ENCODE assay signal across 13 cellular contexts in the genomic region with DNA sequence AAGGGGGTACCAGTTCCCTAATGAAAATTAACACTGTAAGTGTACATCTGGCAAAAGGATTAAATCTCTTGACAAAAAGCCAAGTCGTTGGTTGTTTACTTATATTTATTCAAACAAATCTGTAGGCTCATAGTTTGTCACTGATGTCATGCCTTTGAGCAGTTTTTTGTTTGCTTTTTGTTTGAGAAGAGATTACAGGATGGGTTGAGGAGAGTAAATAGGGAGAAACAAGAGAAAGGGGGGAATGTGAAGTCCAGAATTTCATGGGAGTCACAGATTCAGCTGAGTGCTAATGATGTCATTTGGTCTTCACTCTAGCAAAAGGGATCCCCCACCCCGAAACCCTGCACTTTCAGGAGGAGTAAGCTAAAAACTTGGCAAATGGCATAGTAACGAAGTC.
A peak's percentile ranks its signal among the peaks of the same experiment; 100 is the strongest.
DNase-seq lines count a peak whose midpoint lies in the region; ATAC-seq, FAIRE-seq and TF ChIP-seq lines count a peak whose summit lies in the region.
"Had no signal": no experiment of that assay in that cellular context is flagged by ENCODE, and none has a peak within 500 bp of the region (broad histone marks: within the 10 kb centered on the region; RNA-seq: fewer than 3 reads in every experiment).

No MANE protein-coding gene starts in this region.

- no peaks in the 10 kb centered on the region for H3K9me3 Mint-ChIP-seq in activated CD8-positive, alpha-beta memory T cell treated with anti-CD3 and anti-CD28 coated beads, Interleukin-2, amount 10 ng/mL, durations not matched to agents 7 days and 5 days (ENCODE audit: low read depth)
- H3K9me3 Mint-ChIP-seq: naive thymus-derived CD8-positive, alpha-beta T cell had no signal

- no peak overlapping the region for H4K5ac ChIP-seq in mesendoderm (ENCODE audit: low read length)

- H4K8ac ChIP-seq in mesendoderm (ENCODE audit: low read depth, low read length): no peak overlapping the region

- H3K36me3 ChIP-seq in brain microvascular endothelial cell (replicated peaks) (no peaks in the 10 kb centered on the region), mesendoderm (ENCODE audit: control insufficient read depth, insufficient read depth, low read length) (no peaks in the 10 kb centered on the region)

- intact Hi-C loops in posterior vena cava (cut with DNase I): no loop called here

- H3K4me1 Mint-ChIP-seq in activated CD8-positive, alpha-beta memory T cell treated with anti-CD3 and anti-CD28 coated beads, Interleukin-2, amount 10 ng/mL, durations not matched to agents 7 days and 5 days: no peaks in the 10 kb centered on the region
- H3K4me1 Mint-ChIP-seq: naive thymus-derived CD8-positive, alpha-beta T cell had no signal

- no peak overlapping the region for H3K27ac Mint-ChIP-seq in activated CD8-positive, alpha-beta memory T cell treated with anti-CD3 and anti-CD28 coated beads, Interleukin-2, amount 10 ng/mL, durations not matched to agents 7 days and 5 days
- H3K27ac Mint-ChIP-seq: naive thymus-derived CD8-positive, alpha-beta T cell had no signal

- peaks cover 7% of the 10 kb centered on the region for H3K27me3 Mint-ChIP-seq in activated CD8-positive, alpha-beta memory T cell treated with anti-CD3 and anti-CD28 coated beads, Interleukin-2, amount 10 ng/mL, durations not matched to agents 7 days and 5 days

- TF ChIP-seq CTCF in brain microvascular endothelial cell (IDR thresholded peaks at IDR 0.05; ENCODE audit: low read depth, low read length, missing control alignments): no peak

- no peaks in the 10 kb centered on the region for H3K79me2 ChIP-seq in mesendoderm (ENCODE audit: control insufficient read depth, insufficient read depth, low read length)

- H3K79me1 ChIP-seq in mesendoderm (ENCODE audit: low read length): no peaks in the 10 kb centered on the region

- H3K56ac ChIP-seq in mesendoderm (ENCODE audit: low read length): no peak overlapping the region

- CTCF ChIA-PET in activated CD8-positive, alpha-beta memory T cell treated with anti-CD3 and anti-CD28 coated beads, Interleukin-2, amount 10 ng/mL, durations not matched to agents 7 days and 5 days (lab: Charles Lee): no interaction called here

- no peak overlapping the region for H3K4ac ChIP-seq in mesendoderm (ENCODE audit: low read depth, low read length)

- no peak overlapping the region for H2BK15ac ChIP-seq in mesendoderm (replicated peaks; ENCODE audit: low read depth)

- no peak overlapping the region for H2BK120ac ChIP-seq in mesendoderm (ENCODE audit: low read depth, low read length)

- no peak overlapping the region for H3K9ac ChIP-seq in mesendoderm (ENCODE audit: low read length)

- no peak for ATAC-seq in activated CD8-positive, alpha-beta memory T cell treated with anti-CD3 and anti-CD28 coated beads, Interleukin-2, amount 10 ng/mL, durations not matched to agents 7 days and 5 days
- no peak for ATAC-seq in GM18858 (IDR thresholded peaks at IDR 0.05; ENCODE audit: unreplicated experiment)
- ATAC-seq: K562; naive thymus-derived CD8-positive, alpha-beta T cell had no signal

- no peaks in the 10 kb centered on the region for H3K27me3 ChIP-seq in brain microvascular endothelial cell (replicated peaks)
- no peaks in the 10 kb centered on the region for H3K27me3 ChIP-seq in mesendoderm (ENCODE audit: insufficient read depth, low read length, poor library complexity)

- H3K4me3 Mint-ChIP-seq in activated CD8-positive, alpha-beta memory T cell treated with anti-CD3 and anti-CD28 coated beads, Interleukin-2, amount 10 ng/mL, durations not matched to agents 7 days and 5 days: no peak overlapping the region
- H3K4me3 Mint-ChIP-seq: naive thymus-derived CD8-positive, alpha-beta T cell had no signal

- peak overlapping the region; percentile 12 for H3K27ac ChIP-seq in brain microvascular endothelial cell
- no peak overlapping the region for H3K27ac ChIP-seq in mesendoderm (ENCODE audit: low read depth, low read length)

- no peak overlapping the region for H3K18ac ChIP-seq in mesendoderm (ENCODE audit: low read length)

- FAIRE-seq in urothelium cell line (lab: Jason Lieb, UNC): no peak
- FAIRE-seq: K562, RCC 7860 had no signal

- in situ Hi-C loops in brain microvascular endothelial cell (cut with HindIII; ENCODE audit: low pct_ligation_motif_present, low sequenced_read_pairs): no loop called here

- no peaks in the 10 kb centered on the region for H3K36me3 Mint-ChIP-seq in activated CD8-positive, alpha-beta memory T cell treated with anti-CD3 and anti-CD28 coated beads, Interleukin-2, amount 10 ng/mL, durations not matched to agents 7 days and 5 days
- H3K36me3 Mint-ChIP-seq: naive thymus-derived CD8-positive, alpha-beta T cell had no signal

- no peak overlapping the region for H2AK5ac ChIP-seq in mesendoderm (ENCODE audit: low read length)

- H2BK5ac ChIP-seq in mesendoderm (ENCODE audit: low read length): no peak overlapping the region

- DNase-seq in DMS 273 (lab: John Stamatoyannopoulos, UW; ENCODE audit: unreplicated experiment) (peak; percentile 85), NCI-H1048 (lab: John Stamatoyannopoulos, UW) (peak; percentile 75), brain microvascular endothelial cell (peak; percentile 41), mesendoderm (peak; percentile 42), posterior vena cava (ENCODE audit: low spot score) (no peak), urothelium cell line (ENCODE audit: low spot score) (no peak)
- no peak for DNase-seq in activated CD8-positive, alpha-beta memory T cell treated with anti-CD3 and anti-CD28 coated beads, Interleukin-2, amount 10 ng/mL, durations not matched to agents 7 days and 5 days
- DNase-seq: glutamatergic neuron; naive thymus-derived CD8-positive, alpha-beta T cell; stimulated activated CD4-positive, alpha-beta T cell treated with anti-CD3 and anti-CD28 coated beads, Interleukin-4, amount 100 ng/mL, for 4 hours had no signal

- no peak overlapping the region for H3K4me2 ChIP-seq in mesendoderm (ENCODE audit: low read length)

- no peak overlapping the region for H3K23ac ChIP-seq in mesendoderm (ENCODE audit: low read length)

- H3K4me1 ChIP-seq in mesendoderm (ENCODE audit: control insufficient read depth, low read depth, low read length): no peaks in the 10 kb centered on the region

- no peak overlapping the region for H3K4me3 ChIP-seq in brain microvascular endothelial cell (ENCODE audit: low read depth, low read length)
- no peak overlapping the region for H3K4me3 ChIP-seq in mesendoderm (ENCODE audit: low read length)
- H3K4me3 ChIP-seq: K562 had no signal

- WGBS in mesendoderm (ENCODE audit: extremely low coverage, insufficient coverage, low lambda C conversion rate): no CpG with 5 or more reads among the region's 3 CpGs

Comparison
In these comparisons a context has a peak if more than half of its experiments do, and no peak if none do; other contexts are left out.
1. DNase-seq: peak in DMS 273 (single experiment), NCI-H1048 (single experiment), brain microvascular endothelial cell (single experiment) and mesendoderm (single experiment); none in activated CD8-positive, alpha-beta memory T cell treated with anti-CD3 and anti-CD28 coated beads, Interleukin-2, amount 10 ng/mL, durations not matched to agents 7 days and 5 days (single experiment), posterior vena cava (single experiment) and urothelium cell line (single experiment).